8 cellular contexts compared by ENCODE assay signal in genomic region chr1:75787524-75787923, GRCh38.
DNase-seq lines count a peak whose midpoint lies in the region; TF ChIP-seq lines count a peak whose summit lies in the region.

No MANE protein-coding gene starts in this region.

- TF ChIP-seq CTCF in GM12875 (IDR thresholded peaks at IDR 0.05; ENCODE audit: borderline replicate concordance, insufficient read depth, low read depth, low read length) (no peak), fibroblast of mammary gland (conservative IDR thresholded peaks at IDR 0.05; ENCODE audit: control insufficient read depth, insufficient read depth, low read depth, low read length) (no peak), retinal pigment epithelial cell (conservative IDR thresholded peaks at IDR 0.05; ENCODE audit: low read depth, low read length) (no peak)

- no peaks in the 10 kb centered on the region for H3K9me3 ChIP-seq in SK-N-MC (ENCODE audit: low read depth, low read length)

- peaks cover 58% of the 10 kb centered on the region for H3K36me3 ChIP-seq in SK-N-MC (ENCODE audit: insufficient read depth, low read length)

- peak overlapping the region; percentile 83; the same call in 1 of the 2 replicates for H3K27ac ChIP-seq in SK-N-MC

- H3K9ac ChIP-seq in SK-N-MC (ENCODE audit: insufficient read length): peak overlapping the region; percentile 96

- no peak for DNase-seq in SK-N-MC (ENCODE audit: low read depth, low spot score)
- DNase-seq in fibroblast of mammary gland (ENCODE audit: low read depth): no peak
- DNase-seq in retinal pigment epithelial cell (ENCODE audit: low read depth): no peak
- DNase-seq in posterior cingulate gyrus: no peak
- DNase-seq in glomerular visceral epithelial cell (ENCODE audit: extremely low spot score): no peak
- DNase-seq in germinal center (ENCODE audit: low spot score): no peak
- DNase-seq in KG1 (lab: John Stamatoyannopoulos, UW): no peak

- peak overlapping the region; percentile 86 for H3K4me3 ChIP-seq in GM12875 (ENCODE audit: low read depth, low read length)
- H3K4me3 ChIP-seq in SK-N-MC: peak overlapping the region; percentile 86
- H3K4me3 ChIP-seq in fibroblast of mammary gland (ENCODE audit: control insufficient read depth, low read depth, low read length): peak overlapping the region; percentile 99
- peak overlapping the region; percentile 85 for H3K4me3 ChIP-seq in retinal pigment epithelial cell (ENCODE audit: low read length)

- intact Hi-C loops in posterior cingulate gyrus (cut with DNase I): no loop called here
